Comparison of ENCODE assay signal across 22 cellular contexts in genomic region chr6:32829495-32829894, GRCh38. TPM values are rescaled to one million over a fixed set of nuclear protein-coding genes. Genes with fewer than 3 reads are reported as not detected.
"Had no signal": no experiment of that assay in that cellular context is flagged by ENCODE, and none has a peak within 500 bp of the region (broad histone marks: within the 10 kb centered on the region; RNA-seq: fewer than 3 reads in every experiment).

No MANE protein-coding gene starts in this region.

- DNase-seq: activated gamma-delta T cell; activated T-cell treated with anti-CD3 and anti-CD28 coated beads, Interleukin-2, amount 50 U/mL, for 4 hours; cerebellar nuclear complex; endodermal cell; esophagus squamous epithelium; gastrocnemius medialis; hypothalamus; left ventricle myocardium superior; posterior cingulate gyrus; sigmoid colon; stimulated activated CD4-positive, alpha-beta T cell treated with anti-CD3 and anti-CD28 coated beads, Interleukin-15, amount 100 ng/mL, for 24 hours; stimulated activated naive CD4-positive, alpha-beta T cell; substantia nigra; SW 1271; T-helper 2 cell; thyroid gland had no signal

- H3K9me3 Mint-ChIP-seq: activated naive CD4-positive, alpha-beta T cell treated with anti-CD3 and anti-CD28 coated beads, Interleukin-2, amount 50 U/mL, for 72 hours; activated T-cell treated with anti-CD3 and anti-CD28 coated beads, Interleukin-2, amount 50 U/mL, for 4 hours; endodermal cell; memory B cell had no signal

- ATAC-seq: activated naive CD4-positive, alpha-beta T cell treated with anti-CD3 and anti-CD28 coated beads, Interleukin-2, amount 50 U/mL, for 72 hours; activated T-cell treated with anti-CD3 and anti-CD28 coated beads, Interleukin-2, amount 50 U/mL, for 4 hours; gastrocnemius medialis; left ventricle myocardium superior had no signal

- H3K27me3 Mint-ChIP-seq: memory B cell had no signal

- H3K36me3 ChIP-seq: thyroid gland had no signal

- H3K4me1 ChIP-seq: gastrocnemius medialis, sigmoid colon had no signal

- H3K27ac Mint-ChIP-seq: endodermal cell, memory B cell had no signal

- H3K4me2 ChIP-seq: smooth muscle cell had no signal

- H3K27me3 ChIP-seq: esophagus squamous epithelium, gastrocnemius medialis, sigmoid colon, thyroid gland had no signal

- H3K27ac ChIP-seq: coronary artery, esophagus squamous epithelium, gastrocnemius medialis, sigmoid colon, SK-N-MC, thyroid gland had no signal

- H3K4me3 ChIP-seq: coronary artery, esophagus squamous epithelium, gastrocnemius medialis, sigmoid colon, SK-N-MC, smooth muscle cell, thyroid gland had no signal

- H3K4me3 Mint-ChIP-seq: activated T-cell treated with anti-CD3 and anti-CD28 coated beads, Interleukin-2, amount 50 U/mL, for 4 hours; endodermal cell; memory B cell had no signal

RNA-seq across cellular contexts. Expression of gene HLA-DOB, which starts 12.7 kb away (rescaled TPM):
- total RNA-seq: endodermal cell had no signal
- polyA plus RNA-seq: neural cell, smooth muscle cell had no signal

RNA-seq across cellular contexts. Expression of gene PSMB8, which starts 14.4 kb away (rescaled TPM):
- polyA plus RNA-seq: neural cell had no signal

RNA-seq across cellular contexts. Expression of gene TAP1, which starts 24.0 kb away (rescaled TPM):
- polyA plus RNA-seq: neural cell had no signal

RNA-seq across cellular contexts. Expression of gene PSMB9, which starts 24.5 kb away (rescaled TPM):
- total RNA-seq: endodermal cell, smooth muscle cell had no signal
- polyA plus RNA-seq: neural cell had no signal
